14 cellular contexts compared by ENCODE assay signal in the genomic region with DNA sequence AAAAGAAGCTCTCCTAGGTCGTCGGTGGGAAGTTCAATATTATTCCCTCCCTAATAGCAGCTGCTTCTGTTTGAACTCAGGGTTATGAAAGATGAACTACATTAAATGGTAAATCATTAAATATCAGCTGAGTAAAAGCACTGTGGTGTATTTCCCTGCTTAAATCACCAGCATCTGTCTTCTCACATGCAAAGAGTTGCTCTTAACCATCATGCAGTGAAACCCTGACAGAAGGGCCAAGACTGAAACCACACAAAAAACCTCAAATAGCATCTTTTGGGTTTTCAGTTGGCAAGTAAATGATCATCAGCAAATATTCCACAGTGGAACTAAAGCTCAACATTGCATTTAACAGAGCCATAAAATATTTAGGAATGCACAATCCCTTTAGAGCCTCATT.
DNase-seq lines count a peak whose midpoint lies in the region; ATAC-seq and TF ChIP-seq lines count a peak whose summit lies in the region.
"Had no signal": no experiment of that assay in that cellular context is flagged by ENCODE, and none has a peak within 500 bp of the region (broad histone marks: within the 10 kb centered on the region; RNA-seq: fewer than 3 reads in every experiment).

No MANE protein-coding gene starts in this region.

- no peaks in the 10 kb centered on the region for H3K79me2 ChIP-seq in mammary epithelial cell (ENCODE audit: insufficient read depth, low read length)

- dilution Hi-C loops in mammary epithelial cell (cut with HindIII; ENCODE audit: low sequenced_read_pairs), result no loop called here

- H2AFZ ChIP-seq in mammary epithelial cell (ENCODE audit: low read depth, low read length), result no peak overlapping the region

- in situ Hi-C loops in mammary epithelial cell (cut with MboI; ENCODE audit: low sequenced_read_pairs in 2 of 2), result no loop called here
- in situ Hi-C loops in GM13977 (cut with MboI; ENCODE audit: low pct_unique_long_range_greater_than_20kb, low sequenced_read_pairs, unreplicated experiment), result no loop called here

- 92% methylated on average over 2 of the region's 2 CpGs for WGBS in mammary epithelial cell (ENCODE audit: low coverage, missing lambda C conversion rate)

- no peaks in the 10 kb centered on the region for H3K4me1 ChIP-seq in mammary epithelial cell (ENCODE audit: insufficient read depth, low read length)

- H3K4me2 ChIP-seq in mammary epithelial cell (ENCODE audit: insufficient read depth, low read depth, low read length), result no peak overlapping the region

- TF ChIP-seq CTCF in mammary epithelial cell (conservative IDR thresholded peaks at IDR 0.05 in 1 of 2, IDR thresholded peaks at IDR 0.05 in 1 of 2; ENCODE audit: extremely low read depth in 1 of 2, insufficient read depth in 1 of 2, low read depth in 1 of 2, low read length in 2 of 2), result no peak
- TF ChIP-seq CTCF in GM13977 (IDR thresholded peaks at IDR 0.05; ENCODE audit: extremely low read depth, insufficient read depth, missing control alignments), result no peak

- CTCF ChIA-PET in mammary epithelial cell (lab: Charles Lee; ENCODE audit: low non-redundant PET), result no interaction called here

- no peaks in the 10 kb centered on the region for H3K9me3 ChIP-seq in mammary epithelial cell (replicated peaks; ENCODE audit: insufficient read depth, low read length)
- H3K9me3 ChIP-seq: thoracic aorta had no signal

- BruUV-seq in mammary epithelial cell (replicated peaks; lab: Mats Ljungman, UMichigan), result no TSS peak

- H3K36me3 ChIP-seq in mammary epithelial cell (ENCODE audit: insufficient read depth, low read length), result no peaks in the 10 kb centered on the region
- H3K36me3 ChIP-seq: thoracic aorta had no signal

- ATAC-seq in GM19043 (IDR thresholded peaks at IDR 0.05; ENCODE audit: low read depth, unreplicated experiment) (peak; percentile 89), GM21825 (IDR thresholded peaks at IDR 0.05; ENCODE audit: unreplicated experiment) (peak; percentile 88), HG03139 (IDR thresholded peaks at IDR 0.05; ENCODE audit: unreplicated experiment) (peak; percentile 89)
- ATAC-seq: activated CD8-positive, alpha-beta T cell treated with anti-CD3 and anti-CD28 coated beads for 36 hours had no signal

- H3K9ac ChIP-seq in mammary epithelial cell (ENCODE audit: insufficient read depth, low read length), result no peak overlapping the region

- no peak overlapping the region for H3K27ac ChIP-seq in mammary epithelial cell (ENCODE audit: insufficient read depth, low read depth, low read length)
- H3K27ac ChIP-seq: thoracic aorta had no signal

- DNase-seq in fibroblast of peridontal ligament (ENCODE audit: extremely low read depth), result peak; percentile 81
- no peak for DNase-seq in mammary epithelial cell
- no peak for DNase-seq in GM13977 (ENCODE audit: low spot score)
- no peak for DNase-seq in activated CD4-positive, alpha-beta T cell treated with anti-CD3 and anti-CD28 coated beads, Interleukin-2, amount 50 U/mL, for 48 hours
- no peak for DNase-seq in COLO668 (lab: John Stamatoyannopoulos, UW; ENCODE audit: unreplicated experiment)
- DNase-seq: activated CD8-positive, alpha-beta T cell treated with anti-CD3 and anti-CD28 coated beads for 36 hours; activated naive CD4-positive, alpha-beta T cell treated with anti-CD3 and anti-CD28 coated beads for 36 hours; CD4-positive, alpha-beta T cell; NCI-H1092 treated with DMSO at 0.1 percent for 48 hours; NCI-H510A had no signal

- H4K20me1 ChIP-seq in mammary epithelial cell (ENCODE audit: insufficient read depth, low read length), result no peaks in the 10 kb centered on the region

- intact Hi-C loops in mammary epithelial cell (cut with micrococcal nuclease), result no loop called here

- no peaks in the 10 kb centered on the region for H3K27me3 ChIP-seq in mammary epithelial cell (ENCODE audit: insufficient read depth, low read length)

- H3K4me3 ChIP-seq in mammary epithelial cell (replicated peaks in 1 of 3; ENCODE audit: insufficient read depth in 1 of 3, low read depth in 2 of 3, low read length in 3 of 3), result no peak overlapping the region
- H3K4me3 ChIP-seq: thoracic aorta had no signal
